Comparison of ENCODE assay signal across 21 cellular contexts in the genomic region with DNA sequence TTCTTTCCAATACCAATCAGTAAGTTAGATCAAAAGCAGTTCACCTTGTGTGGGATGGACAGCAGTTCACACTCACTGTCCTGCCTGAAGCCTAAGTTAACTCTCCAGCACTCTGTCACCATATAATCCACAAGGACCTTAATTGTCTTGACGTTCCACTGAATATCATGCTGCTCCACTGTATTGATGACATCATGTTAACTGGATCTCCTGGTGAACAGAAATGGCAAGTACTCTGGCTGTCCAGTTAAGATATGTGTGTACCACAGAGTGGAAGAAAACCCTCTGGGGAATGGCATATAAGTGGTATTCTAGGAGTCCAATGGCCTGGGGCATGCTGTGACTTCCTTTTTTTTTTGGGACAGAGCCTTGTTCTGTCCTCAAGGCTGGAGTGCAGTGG. TPM values are rescaled to one million over a fixed set of nuclear protein-coding genes. Genes with fewer than 3 reads are reported as not detected.
A peak's percentile ranks its signal among the peaks of the same experiment; 100 is the strongest.
DNase-seq lines count a peak whose midpoint lies in the region; ATAC-seq, FAIRE-seq and TF ChIP-seq lines count a peak whose summit lies in the region.
"Had no signal": no experiment of that assay in that cellular context is flagged by ENCODE, and none has a peak within 500 bp of the region (broad histone marks: within the 10 kb centered on the region; RNA-seq: fewer than 3 reads in every experiment).

No MANE protein-coding gene starts in this region.

- TF ChIP-seq RAD21 in HepG2 (CRISPR knock-in tag; IDR thresholded peaks at IDR 0.05), result no peak

- peaks cover 0 to 4% (median 3%) of the 10 kb centered on the region in 3 donors for H3K27me3 Mint-ChIP-seq in immature natural killer cell (ENCODE audit: low read depth in 3 of 3)
- H3K27me3 Mint-ChIP-seq: B cell; CD4-positive, alpha-beta T cell had no signal

- H2AFZ ChIP-seq in HepG2 (ENCODE audit: low read length), result no peak overlapping the region

- TF ChIP-seq EP300 in HepG2 (IDR thresholded peaks at IDR 0.05; ENCODE audit: low read depth in 2 of 2, low read length in 2 of 2) (no peak), HepG2 (CRISPR knock-in tag; IDR thresholded peaks at IDR 0.05; ENCODE audit: borderline replicate concordance) (no peak)

- ATAC-seq in HepG2, result no peak
- ATAC-seq in right lobe of liver, result no peak
- ATAC-seq: A549; CD8-positive, alpha-beta T cell had no signal

- POLR2A ChIA-PET in HepG2 (lab: Yijun Ruan, JAX), result interaction anchor here (0.7 kb wide), 1 partner anchor 14 kb away, joined by 3 read pairs; no protein-coding TSS in a partner anchor

- H3K27ac Mint-ChIP-seq in immature natural killer cell, result no peak overlapping the region
- H3K27ac Mint-ChIP-seq: B cell; CD4-positive, alpha-beta T cell; CD8-positive, alpha-beta T cell had no signal

- TF ChIP-seq CTCF in HepG2 (CRISPR knock-in tag; IDR thresholded peaks at IDR 0.05) (no peak), right lobe of liver (IDR thresholded peaks at IDR 0.05) (no peak), spleen (IDR thresholded peaks at IDR 0.05 in 8 of 11, conservative IDR thresholded peaks at IDR 0.05 in 3 of 11) (no peak)

- H3K4me2 ChIP-seq in HepG2 (ENCODE audit: low read depth, low read length), result no peak overlapping the region
- H3K4me2 ChIP-seq: A549; BLaER1 treated with 17β-estradiol and CSF1 and Interleukin-3, amounts not matched to agents 10 nM and 100 nM had no signal

- H3K9me3 Mint-ChIP-seq in immature natural killer cell, result no peaks in the 10 kb centered on the region
- H3K9me3 Mint-ChIP-seq: CD4-positive, alpha-beta T cell; CD8-positive, alpha-beta T cell had no signal

- H3K27ac ChIP-seq in HepG2 (ENCODE audit: extremely low read length, insufficient read depth, low read length) (no peak overlapping the region), right lobe of liver (no peak overlapping the region), spleen (no peak overlapping the region)
- H3K27ac ChIP-seq: 22Rv1; A549; BLaER1 treated with 17β-estradiol and CSF1 and Interleukin-3, amounts not matched to agents 10 nM and 100 nM; C4-2B had no signal

- no peaks in the 10 kb centered on the region for H3K9me3 ChIP-seq in HepG2 (ENCODE audit: low read length)
- H3K9me3 ChIP-seq in right lobe of liver, result no peaks in the 10 kb centered on the region
- H3K9me3 ChIP-seq in spleen, result no peaks in the 10 kb centered on the region
- H3K9me3 ChIP-seq: A549; BLaER1 treated with 17β-estradiol and CSF1 and Interleukin-3, amounts not matched to agents 10 nM and 100 nM; Caco-2 had no signal

- H3K36me3 ChIP-seq in HepG2 (replicated peaks in 1 of 2; ENCODE audit: control insufficient read depth in 1 of 2, insufficient read depth in 2 of 2, low read length in 2 of 2) (no peaks in the 10 kb centered on the region), right lobe of liver (no peaks in the 10 kb centered on the region), spleen (peaks cover 0 to 10% (median 0%) of the 10 kb centered on the region in 6 donors)
- H3K36me3 ChIP-seq: BLaER1 treated with 17β-estradiol and CSF1 and Interleukin-3, amounts not matched to agents 10 nM and 100 nM had no signal

- CTCF ChIA-PET in HepG2 (lab: Yijun Ruan, JAX; ENCODE audit: low intra/inter-chr PET ratio, low total read pairs), result no interaction called here

- 100% methylated on average over 1 of the region's 1 CpG for WGBS in HepG2 (ENCODE audit: low lambda C conversion rate)
- WGBS in right lobe of liver (ENCODE audit: insufficient coverage, low coverage, low lambda C conversion rate, missing lambda C conversion rate), result no CpG with 5 or more reads among the region's 1 CpG
- 95 to 100% (median 97%) methylated on average over 1 of the region's 1 CpG for WGBS in spleen, 5 donors

- DNase-seq in HepG2 (ENCODE audit: low spot score) (no peak), right lobe of liver (no peak), OCI-M1 (lab: John Stamatoyannopoulos, UW) (peak; percentile 2), immature natural killer cell (no peak), spleen (no peak)
- DNase-seq: AML-193; Caco-2; Calu3; CD4-positive, alpha-beta T cell; CD8-positive, alpha-beta T cell; DMS79 treated with DMSO at 0.1 percent for 48 hours; GF-D8 had no signal

- H3K79me2 ChIP-seq in HepG2 (ENCODE audit: insufficient read depth, low read length), result no peaks in the 10 kb centered on the region

- H3K4me1 ChIP-seq in HepG2 (ENCODE audit: insufficient read depth, low read length) (peaks cover 17% of the 10 kb centered on the region), right lobe of liver (peaks cover 0 to 11% (median 0%) of the 10 kb centered on the region in 4 donors), spleen (no peaks in the 10 kb centered on the region)

- TF ChIP-seq POLR2A in HepG2 (IDR thresholded peaks at IDR 0.05; ENCODE audit: insufficient read depth in 1 of 2, low read depth in 2 of 2, low read length in 2 of 2) (no peak), right lobe of liver (IDR thresholded peaks at IDR 0.05) (no peak), spleen (IDR thresholded peaks at IDR 0.05) (no peak)

- no peaks in the 10 kb centered on the region for H4K20me1 ChIP-seq in HepG2 (ENCODE audit: insufficient read depth, low read length)
- H4K20me1 ChIP-seq: BLaER1 treated with 17β-estradiol and CSF1 and Interleukin-3, amounts not matched to agents 10 nM and 100 nM had no signal

- no peaks in the 10 kb centered on the region for H3K4me1 Mint-ChIP-seq in immature natural killer cell
- H3K4me1 Mint-ChIP-seq: B cell had no signal

- H3K9ac ChIP-seq in HepG2 (ENCODE audit: insufficient read depth, low read depth, low read length), result no peak overlapping the region
- H3K9ac ChIP-seq: BLaER1 treated with 17β-estradiol and CSF1 and Interleukin-3, amounts not matched to agents 10 nM and 100 nM had no signal

- H3K4me3 ChIP-seq in HepG2 (replicated peaks in 1 of 3; ENCODE audit: insufficient read depth in 1 of 3, low read depth in 2 of 3, low read length in 3 of 3) (no peak overlapping the region), right lobe of liver (no peak overlapping the region), spleen (no peak overlapping the region)
- H3K4me3 ChIP-seq: A549; BLaER1 treated with 17β-estradiol and CSF1 and Interleukin-3, amounts not matched to agents 10 nM and 100 nM had no signal

- peaks cover 0 to 9% (median 0%) of the 10 kb centered on the region in 3 donors for H3K36me3 Mint-ChIP-seq in immature natural killer cell
- H3K36me3 Mint-ChIP-seq: CD8-positive, alpha-beta T cell had no signal

- in situ Hi-C loops in HepG2 (cut with HindIII; ENCODE audit: extremely low pct_ligation_motif_present, low pct_unique_long_range_greater_than_20kb), result no loop called here

- no peak for FAIRE-seq in HepG2 (lab: Jason Lieb, UNC)
- FAIRE-seq: A549, D721Med, G401.6, GM12891, GM19239 had no signal

- H3K4me3 Mint-ChIP-seq in immature natural killer cell, result no peak overlapping the region
- H3K4me3 Mint-ChIP-seq: B cell; CD4-positive, alpha-beta T cell; CD8-positive, alpha-beta T cell had no signal

- H3K27me3 ChIP-seq in HepG2 (ENCODE audit: control insufficient read depth in 1 of 2, insufficient read depth in 2 of 2, low read length in 2 of 2) (no peaks in the 10 kb centered on the region), right lobe of liver (no peaks in the 10 kb centered on the region), spleen (replicated peaks in 1 of 7) (no peaks in the 10 kb centered on the region)
- H3K27me3 ChIP-seq: BLaER1 treated with 17β-estradiol and CSF1 and Interleukin-3, amounts not matched to agents 10 nM and 100 nM had no signal

- intact Hi-C loops in HepG2 (cut with micrococcal nuclease; ENCODE audit: unreplicated experiment) (no loop called here), right lobe of liver (cut with DNase I) (no loop called here), spleen (cut with DNase I; ENCODE audit: low total_unique reads) (no loop called here)

- no TSS peak for BruUV-seq in HepG2 (replicated peaks; lab: Mats Ljungman, UMichigan)

TF ChIP-seq in HepG2, 621 proteins besides CTCF, POLR2A, EP300 and RAD21:
- TF ChIP-seq ATF7 (IDR thresholded peaks at IDR 0.05) (peak; percentile 83), ATF7 (CRISPR knock-in tag; IDR thresholded peaks at IDR 0.05) (no peak), ZNF546 (CRISPR knock-in tag; conservative IDR thresholded peaks at IDR 0.05) (no peak)

RNA-seq across cellular contexts. Expression of a gene that starts 16.2 kb away (rescaled TPM):
- total RNA-seq in HepG2 (2016; rRNA removed; fragmentation: Illumina TruSeq; extraction: Trizol) (5.1 and 7.9 TPM in 2 replicates), right lobe of liver (1 to 10 TPM; 1.1 to 4.5 (median 2.8) TPM), spleen (100 to 1,000 TPM in 1 of 7 donors, 10 to 100 TPM in 5, 1 to 10 TPM in 1; 9.2 to 310 (median 27.8) TPM)
- 1.4 and 3.0 TPM in 2 replicates for total RNA-seq in HepG2 (2016; cell fraction: cytosol; rRNA removed; fragmentation: Illumina TruSeq; extraction: Trizol; ENCODE audit: low read depth)
- total RNA-seq in HepG2 (2016; cell fraction: insoluble cytoplasmic fraction; rRNA removed; fragmentation: Illumina TruSeq; extraction: Trizol), result 4.2 and 9.4 TPM in 2 replicates
- total RNA-seq in HepG2 (2016; cell fraction: membrane; rRNA removed; fragmentation: Illumina TruSeq; extraction: Trizol), result 2.3 and 3.1 TPM in 2 replicates
- total RNA-seq in HepG2 (2016; cell fraction: nucleus; rRNA removed; fragmentation: Illumina TruSeq; extraction: Trizol), result 1.9 and 6.9 TPM in 2 replicates
- polyA plus RNA-seq in HepG2 (2011; rRNA removed) (0.30 and 4.4 TPM in 2 replicates), immature natural killer cell (1 to 10 TPM; 3.6 to 9.9 (median 5.4) TPM), spleen (1 to 10 TPM; 1.7 to 4.3 (median 2.8) TPM)
- 0.33 and 1.1 TPM in 2 replicates for polyA plus RNA-seq in HepG2 (2011; cell fraction: cytosol; rRNA removed)
- 0.57 and 0.66 TPM in 2 replicates for polyA plus RNA-seq in HepG2 (2011; cell fraction: nucleus; rRNA removed)
- polyA plus RNA-seq in HepG2 (2012), result 0.33 and 0.63 TPM in 2 replicates
- polyA plus RNA-seq in HepG2 (2016; cell fraction: cytosol; fragmentation: Illumina TruSeq; extraction: Trizol; ENCODE audit: low read depth), result 0.33 and 1.4 TPM in 2 replicates
- polyA plus RNA-seq in HepG2 (2016; cell fraction: insoluble cytoplasmic fraction; fragmentation: Illumina TruSeq; extraction: Trizol; ENCODE audit: low read depth), result 7.0 and 9.1 TPM in 2 replicates
- polyA plus RNA-seq in HepG2 (2016; cell fraction: membrane; fragmentation: Illumina TruSeq; extraction: Trizol; ENCODE audit: low read depth), result 0.94 and 1.4 TPM in 2 replicates
- 1.9 and 2.0 TPM in 2 replicates for polyA plus RNA-seq in HepG2 (2016; cell fraction: nucleus; fragmentation: Illumina TruSeq; extraction: Trizol; ENCODE audit: insufficient read depth, low read depth)
- polyA minus RNA-seq in HepG2 (2011; rRNA and poly(A)+ RNA removed; ENCODE audit: low replicate concordance), result 1.7 and 2.9 TPM in 2 replicates
- 0.79 and 2.7 TPM in 2 replicates for polyA minus RNA-seq in HepG2 (2011; cell fraction: cytosol; rRNA and poly(A)+ RNA removed)
- polyA minus RNA-seq in HepG2 (2011; cell fraction: nucleus; rRNA and poly(A)+ RNA removed), result 0.99 and 1.2 TPM in 2 replicates
